Comparison of ENCODE assay signal across 9 cellular contexts in the genomic region with DNA sequence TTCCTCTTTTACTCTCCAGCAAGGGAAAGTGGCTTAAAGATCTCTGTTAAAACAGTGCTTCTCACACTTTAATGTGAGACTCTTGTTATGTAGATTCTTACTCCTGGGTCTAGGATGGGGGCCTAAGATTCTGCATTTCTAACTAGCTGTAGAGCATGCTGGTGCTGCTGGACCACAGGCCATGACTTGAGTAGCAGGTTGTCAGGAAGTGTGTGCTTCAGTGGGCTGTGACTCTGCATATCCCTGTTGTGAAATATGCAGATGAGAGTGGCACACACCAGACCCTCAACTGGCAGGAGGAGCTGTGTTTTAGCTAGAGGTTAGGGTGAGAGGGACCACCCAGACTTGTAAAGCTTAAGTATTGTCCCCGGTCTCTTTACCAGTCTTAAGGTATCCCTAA.
DNase-seq lines count a peak whose midpoint lies in the region; ATAC-seq and TF ChIP-seq lines count a peak whose summit lies in the region.
"Had no signal": no experiment of that assay in that cellular context is flagged by ENCODE, and none has a peak within 500 bp of the region (broad histone marks: within the 10 kb centered on the region; RNA-seq: fewer than 3 reads in every experiment).

No MANE protein-coding gene starts in this region.

- H3K27ac Mint-ChIP-seq in activated CD4-positive, alpha-beta memory T cell treated with anti-CD3 and anti-CD28 coated beads for 36 hours = no peak overlapping the region
- peak overlapping the region; percentile 74 to 90 (median 88) for H3K27ac Mint-ChIP-seq in immature natural killer cell
- no peak overlapping the region for H3K27ac Mint-ChIP-seq in mesothelial cell of epicardium

- no peaks in the 10 kb centered on the region for H3K9me3 Mint-ChIP-seq in activated CD4-positive, alpha-beta memory T cell treated with anti-CD3 and anti-CD28 coated beads for 36 hours
- H3K9me3 Mint-ChIP-seq in immature natural killer cell = no peaks in the 10 kb centered on the region
- H3K9me3 Mint-ChIP-seq in mesothelial cell of epicardium = no peaks in the 10 kb centered on the region

- POLR2A ChIA-PET in activated CD4-positive, alpha-beta memory T cell treated with anti-CD3 and anti-CD28 coated beads for 36 hours (lab: Charles Lee) = no interaction called here

- peak overlapping the region; percentile 20 for H3K4me3 Mint-ChIP-seq in activated CD4-positive, alpha-beta memory T cell treated with anti-CD3 and anti-CD28 coated beads for 36 hours
- peak overlapping the region; percentile 64 to 84 (median 78) for H3K4me3 Mint-ChIP-seq in immature natural killer cell
- no peak overlapping the region for H3K4me3 Mint-ChIP-seq in mesothelial cell of epicardium

- no peak for TF ChIP-seq CTCF in mesothelial cell of epicardium (IDR thresholded peaks at IDR 0.05; ENCODE audit: unreplicated experiment)

- intact Hi-C loops in activated CD4-positive, alpha-beta memory T cell treated with anti-CD3 and anti-CD28 coated beads for 36 hours (cut with micrococcal nuclease) = no loop called here
- intact Hi-C loops in sciatic nerve (cut with DNase I) = no loop called here

- H3K4me1 Mint-ChIP-seq in activated CD4-positive, alpha-beta memory T cell treated with anti-CD3 and anti-CD28 coated beads for 36 hours (ENCODE audit: low read depth) = peaks cover 12% of the 10 kb centered on the region
- peaks cover 20 to 61% of the 10 kb centered on the region in 2 donors for H3K4me1 Mint-ChIP-seq in immature natural killer cell
- H3K4me1 Mint-ChIP-seq in mesothelial cell of epicardium = peaks cover 22% of the 10 kb centered on the region

- no peaks in the 10 kb centered on the region for H3K36me3 Mint-ChIP-seq in activated CD4-positive, alpha-beta memory T cell treated with anti-CD3 and anti-CD28 coated beads for 36 hours
- peaks cover 0 to 3% (median 0%) of the 10 kb centered on the region in 3 donors for H3K36me3 Mint-ChIP-seq in immature natural killer cell
- no peaks in the 10 kb centered on the region for H3K36me3 Mint-ChIP-seq in mesothelial cell of epicardium

- H3K27me3 Mint-ChIP-seq in activated CD4-positive, alpha-beta memory T cell treated with anti-CD3 and anti-CD28 coated beads for 36 hours = no peaks in the 10 kb centered on the region
- H3K27me3 Mint-ChIP-seq in immature natural killer cell (ENCODE audit: low read depth in 3 of 3) (peaks cover 0 to 2% (median 0%) of the 10 kb centered on the region in 3 donors), mesothelial cell of epicardium (ENCODE audit: low read depth) (no peaks in the 10 kb centered on the region)

- no peak for ATAC-seq in HG03196 (IDR thresholded peaks at IDR 0.05; ENCODE audit: unreplicated experiment)
- no peak for ATAC-seq in sciatic nerve

- in situ Hi-C loops in G401 (cut with HindIII; ENCODE audit: low sequenced_read_pairs) = no loop called here

- CTCF ChIA-PET in activated CD4-positive, alpha-beta memory T cell treated with anti-CD3 and anti-CD28 coated beads for 36 hours (lab: Charles Lee) = interaction anchor here (1.0 kb wide), 1 partner anchor 107 kb away, joined by 3 read pairs; no protein-coding TSS in a partner anchor

- peak; percentile 5 for DNase-seq in stimulated activated CD4-positive, alpha-beta T cell treated with anti-CD3 and anti-CD28 coated beads, Interleukin-15, amount 100 ng/mL, for 24 hours
- DNase-seq in stimulated activated CD4-positive, alpha-beta T cell treated with anti-CD3 and anti-CD28 coated beads, Interleukin-2, amount 100 ng/mL, for 48 hours = no peak
- peak; percentile 15 for DNase-seq in activated CD4-positive, alpha-beta memory T cell treated with anti-CD3 and anti-CD28 coated beads for 36 hours
- DNase-seq in immature natural killer cell = peak; percentile 17 to 41 (median 29)
- no peak for DNase-seq in sciatic nerve (ENCODE audit: low spot score)
- DNase-seq in mesothelial cell of epicardium (ENCODE audit: low spot score in 2 of 2, unreplicated experiment in 2 of 2) = no peak
- DNase-seq in G401 (ENCODE audit: low spot score) = no peak
- DNase-seq: NCI-H226 had no signal

Comparison
In these comparisons a context has a peak if more than half of its experiments do, and no peak if none do; other contexts are left out.
1. DNase-seq: peak in stimulated activated CD4-positive, alpha-beta T cell treated with anti-CD3 and anti-CD28 coated beads, Interleukin-15, amount 100 ng/mL, for 24 hours (single experiment), activated CD4-positive, alpha-beta memory T cell treated with anti-CD3 and anti-CD28 coated beads for 36 hours (single experiment) and immature natural killer cell (3 of 3); none in stimulated activated CD4-positive, alpha-beta T cell treated with anti-CD3 and anti-CD28 coated beads, Interleukin-2, amount 100 ng/mL, for 48 hours (0 of 2), sciatic nerve (single experiment), mesothelial cell of epicardium (0 of 2) and G401 (single experiment).
2. H3K27ac Mint-ChIP-seq: peak in immature natural killer cell (6 of 6); none in activated CD4-positive, alpha-beta memory T cell treated with anti-CD3 and anti-CD28 coated beads for 36 hours (single experiment) and mesothelial cell of epicardium (single experiment).